Comparison of ENCODE assay signal across 15 cellular contexts in genomic region chr3:49659756-49660155, GRCh38. TPM values are rescaled to one million over a fixed set of nuclear protein-coding genes. Genes with fewer than 3 reads are reported as not detected.
A peak's percentile ranks its signal among the peaks of the same experiment; 100 is the strongest.
DNase-seq lines count a peak whose midpoint lies in the region; ATAC-seq, FAIRE-seq and TF ChIP-seq lines count a peak whose summit lies in the region.
"Had no signal": no experiment of that assay in that cellular context is flagged by ENCODE, and none has a peak within 500 bp of the region (broad histone marks: within the 10 kb centered on the region; RNA-seq: fewer than 3 reads in every experiment).

No MANE protein-coding gene starts in this region.

- no peak overlapping the region for H4K5ac ChIP-seq in IMR-90 (ENCODE audit: low read depth, low read length)
- H4K5ac ChIP-seq in H1 (ENCODE audit: insufficient read length, low read depth, low read length) = no peak overlapping the region

- H3K4me3 ChIP-seq in IMR-90 (ENCODE audit: insufficient read depth, low read depth, low read length) (no peak overlapping the region), H1 (ENCODE audit: extremely low read depth in 1 of 4, insufficient read depth in 2 of 4, low read depth in 3 of 4, low read length in 4 of 4) (no peak overlapping the region), ovary (no peak overlapping the region)

- peaks cover 41% of the 10 kb centered on the region for H3K27me3 ChIP-seq in IMR-90 (ENCODE audit: control insufficient read depth, insufficient read depth, low read length)
- no peaks in the 10 kb centered on the region for H3K27me3 ChIP-seq in H1 (replicated peaks in 1 of 4; ENCODE audit: control insufficient read depth in 3 of 4, extremely low read depth in 1 of 4, insufficient read depth in 3 of 4, low read length in 3 of 4)
- no peaks in the 10 kb centered on the region for H3K27me3 ChIP-seq in ovary

- no peaks in the 10 kb centered on the region for H3K9me3 ChIP-seq in IMR-90 (ENCODE audit: control insufficient read depth, insufficient read depth, low read length)
- no peaks in the 10 kb centered on the region for H3K9me3 ChIP-seq in H1 (ENCODE audit: insufficient read depth in 2 of 2, low read depth in 1 of 2, low read length in 1 of 2)
- no peaks in the 10 kb centered on the region for H3K9me3 ChIP-seq in ovary

- intact Hi-C loops in IMR-90 (cut with micrococcal nuclease) (no loop called here), cardiac septum (cut with DNase I) (no loop called here), ovary (cut with DNase I) (no loop called here)

- peak overlapping the region; percentile 51 for H2AFZ ChIP-seq in IMR-90 (replicated peaks; ENCODE audit: low read length, poor library complexity)
- H2AFZ ChIP-seq in H1 (ENCODE audit: low read length) = no peak overlapping the region

- no peak overlapping the region for H2BK120ac ChIP-seq in IMR-90 (ENCODE audit: low read depth, low read length)
- H2BK120ac ChIP-seq in H1 (replicated peaks; ENCODE audit: low read depth, low read length) = no peak overlapping the region

- no peak overlapping the region for H3K18ac ChIP-seq in IMR-90 (ENCODE audit: low read depth, low read length)
- H3K18ac ChIP-seq in H1 (ENCODE audit: extremely low read depth, low read length) = no peak overlapping the region

- POLR2A ChIA-PET in IMR-90 (lab: Charles Lee; ENCODE audit: unreplicated experiment) (no interaction called here), H1 (lab: Charles Lee; ENCODE audit: partially characterized antibody) (no interaction called here)

- no peak for TF ChIP-seq EP300 in H1 (IDR thresholded peaks at IDR 0.05; ENCODE audit: borderline replicate concordance in 1 of 2, low read depth in 2 of 2, low read length in 2 of 2)
- TF ChIP-seq EP300 in ovary (IDR thresholded peaks at IDR 0.05) = no peak

- no peak for DNase-seq in stimulated activated naive CD8-positive, alpha-beta T cell treated with anti-CD3 and anti-CD28 coated beads, Interleukin-15, amount 100 ng/mL, for 72 hours
- no peak for DNase-seq in stimulated activated naive CD8-positive, alpha-beta T cell treated with anti-CD3 and anti-CD28 coated beads, Interleukin-15, Interleukin-2, amounts not matched to agents 100 U/mL and 50 U/mL, for 24 hours
- DNase-seq in IMR-90 = no peak
- DNase-seq in H1 (ENCODE audit: low read depth in 1 of 2, low spot score in 2 of 2) = no peak
- DNase-seq in cardiac septum (ENCODE audit: low spot score) = no peak
- DNase-seq in ovary = no peak
- DNase-seq in ecto neural progenitor cell (ENCODE audit: low spot score) = no peak
- DNase-seq: CD8-positive, alpha-beta T cell; COR-L47; GF-D8 had no signal

- H2BK5ac ChIP-seq in IMR-90 (ENCODE audit: low read depth, low read length, poor library complexity, severe bottlenecking) = no peak overlapping the region
- no peak overlapping the region for H2BK5ac ChIP-seq in H1 (ENCODE audit: low read depth, low read length)

- no peaks in the 10 kb centered on the region for H3K9me3 Mint-ChIP-seq in stimulated activated naive CD8-positive, alpha-beta T cell treated with anti-CD3 and anti-CD28 coated beads, Interleukin-15, amount 100 ng/mL, for 72 hours
- H3K9me3 Mint-ChIP-seq: CD14-positive monocyte; CD8-positive, alpha-beta T cell had no signal

- TF ChIP-seq POLR2A in IMR-90 (IDR thresholded peaks at IDR 0.05; ENCODE audit: low read depth, low read length) (no peak), H1 (IDR thresholded peaks at IDR 0.05; ENCODE audit: control extremely low read depth in 1 of 2, low read depth in 2 of 2, low read length in 2 of 2) (no peak), ovary (IDR thresholded peaks at IDR 0.05) (no peak)

- H4K8ac ChIP-seq in IMR-90 (ENCODE audit: low read depth in 2 of 2, low read length in 2 of 2) = no peak overlapping the region
- H4K8ac ChIP-seq in H1 (ENCODE audit: extremely low read depth, insufficient read depth, low read length) = no peak overlapping the region

- no peak overlapping the region for H2BK20ac ChIP-seq in IMR-90 (ENCODE audit: low read depth, low read length)
- H2BK20ac ChIP-seq in H1 (ENCODE audit: low read length) = no peak overlapping the region

- ATAC-seq in stimulated activated naive CD8-positive, alpha-beta T cell treated with anti-CD3 and anti-CD28 coated beads, Interleukin-15, amount 100 ng/mL, for 72 hours = peak; percentile 31
- no peak for ATAC-seq in stimulated activated naive CD8-positive, alpha-beta T cell treated with anti-CD3 and anti-CD28 coated beads, Interleukin-15, Interleukin-2, amounts not matched to agents 100 U/mL and 50 U/mL, for 24 hours
- no peak for ATAC-seq in IMR-90 (ENCODE audit: low read depth)
- ATAC-seq: CD8-positive, alpha-beta T cell; HCT116 had no signal

- no peak for FAIRE-seq in H1 (lab: Jason Lieb, UNC)
- FAIRE-seq: A204.1 had no signal

- H3K4me1 ChIP-seq in IMR-90 (ENCODE audit: control insufficient read depth, insufficient read depth, low read length) = no peaks in the 10 kb centered on the region
- H3K4me1 ChIP-seq in H1 (replicated peaks in 1 of 4; ENCODE audit: control insufficient read depth in 3 of 4, insufficient read depth in 4 of 4, low read length in 3 of 4) = 0 out of 7 replicates have a peak, but pooled peaks cover 0 to 4% (median 0%) of the 10 kb centered on the region in 4 experiments
- no peaks in the 10 kb centered on the region for H3K4me1 ChIP-seq in ovary (ENCODE audit: insufficient read depth)

- H3K23me2 ChIP-seq in H1 (ENCODE audit: low read depth, low read length) = no peaks in the 10 kb centered on the region

- H4K91ac ChIP-seq in IMR-90 (ENCODE audit: insufficient read depth, low read depth, low read length) = no peak overlapping the region
- no peak overlapping the region for H4K91ac ChIP-seq in H1 (replicated peaks; ENCODE audit: insufficient read length, low read length)

- dilution Hi-C loops in IMR-90 (cut with HindIII; ENCODE audit: low sequenced_read_pairs, unreplicated experiment) = no loop called here

- H2BK15ac ChIP-seq in IMR-90 (ENCODE audit: low read depth, low read length) (no peak overlapping the region), H1 (ENCODE audit: low read length) (no peak overlapping the region)

- peak overlapping the region in 1 of 2 donors; percentile 52 for H3K27ac Mint-ChIP-seq in stimulated activated naive CD8-positive, alpha-beta T cell treated with anti-CD3 and anti-CD28 coated beads, Interleukin-15, amount 100 ng/mL, for 72 hours
- H3K27ac Mint-ChIP-seq: B cell; CD8-positive, alpha-beta T cell had no signal

- H3K79me2 ChIP-seq in H1 (ENCODE audit: control insufficient read depth in 1 of 2, insufficient read depth in 2 of 2, low read length in 2 of 2) = no peaks in the 10 kb centered on the region

- H2AK5ac ChIP-seq in IMR-90 (ENCODE audit: low read depth, low read length) (no peak overlapping the region), H1 (ENCODE audit: low read depth, low read length) (0 out of 2 replicates have a peak overlapping the region, but pooled peaks have one; percentile 28)

- H3K4ac ChIP-seq in IMR-90 (ENCODE audit: low read depth, low read length) = no peak overlapping the region
- H3K4ac ChIP-seq in H1 (replicated peaks; ENCODE audit: insufficient read length, low read depth, low read length) = no peak overlapping the region

- H2BK12ac ChIP-seq in H1 (ENCODE audit: low read depth, low read length) = no peak overlapping the region

- H3K79me1 ChIP-seq in IMR-90 (ENCODE audit: low read depth in 1 of 2, low read length in 2 of 2) (no peaks in the 10 kb centered on the region), H1 (ENCODE audit: low read depth, low read length) (no peaks in the 10 kb centered on the region; the same call in 1 of the 2 replicates)

- no peak overlapping the region for H3K23ac ChIP-seq in IMR-90 (ENCODE audit: low read depth, low read length)
- H3K23ac ChIP-seq in H1 (ENCODE audit: insufficient read length) = no peak overlapping the region

- no peak overlapping the region for H3K14ac ChIP-seq in IMR-90 (replicated peaks; ENCODE audit: low read depth, low read length)
- no peak overlapping the region for H3K14ac ChIP-seq in H1 (ENCODE audit: insufficient read length)

- H3K36me3 ChIP-seq in IMR-90 (ENCODE audit: control insufficient read depth, insufficient read depth, low read length) (no peaks in the 10 kb centered on the region), H1 (ENCODE audit: control insufficient read depth in 2 of 4, insufficient read depth in 4 of 4, low read length in 3 of 4) (no peaks in the 10 kb centered on the region), ovary (no peaks in the 10 kb centered on the region)

- H3K56ac ChIP-seq in IMR-90 (ENCODE audit: extremely low read depth, insufficient read depth, low read length) (no peak overlapping the region), H1 (replicated peaks; ENCODE audit: insufficient read length, low read depth, low read length) (no peak overlapping the region)

- H3K27ac ChIP-seq in IMR-90 (ENCODE audit: insufficient read depth, low read length) (no peak overlapping the region), H1 (ENCODE audit: low read depth, low read length) (no peak overlapping the region), ovary (no peak overlapping the region)

- H3K9me1 ChIP-seq in IMR-90 (ENCODE audit: insufficient read depth, low read length) = no peaks in the 10 kb centered on the region

- in situ Hi-C loops in IMR-90 (cut with MboI; ENCODE audit: low sequenced_read_pairs) = no loop called here

- TF ChIP-seq RAD21 in IMR-90 (IDR thresholded peaks at IDR 0.05; ENCODE audit: low read length) = no peak
- no peak for TF ChIP-seq RAD21 in H1 (IDR thresholded peaks at IDR 0.05 in 1 of 2, conservative IDR thresholded peaks at IDR 0.05 in 1 of 2; ENCODE audit: low read depth in 2 of 2, low read length in 2 of 2)

- 64% methylated on average over 2 of the region's 4 CpGs; no CpG with 5 or more reads in 1 of the 2 experiments for WGBS in IMR-90 (ENCODE audit: extremely low coverage in 2 of 2, insufficient read length in 1 of 2), 2 experiments
- WGBS in H1 (ENCODE audit: extremely low coverage in 1 of 2, insufficient coverage in 1 of 2, insufficient read length in 1 of 2, insufficient replicate concordance in 2 of 2, low coverage in 1 of 2, low lambda C conversion rate in 2 of 2, missing lambda C conversion rate in 1 of 2), 2 experiments = 88% methylated on average over 4 of the region's 4 CpGs; no CpG with 5 or more reads in 1 of the 2 experiments
- WGBS in ovary, 3 donors = 78 to 83% (median 83%) methylated on average over 4 of the region's 4 CpGs

- no peak overlapping the region for H2AK9ac ChIP-seq in IMR-90 (replicated peaks; ENCODE audit: low read depth, low read length, poor library complexity)

- BruUV-seq in IMR-90 (replicated peaks; lab: Mats Ljungman, UMichigan) = no TSS peak

- no peak overlapping the region for H3K9ac ChIP-seq in IMR-90 (ENCODE audit: low read depth, low read length)
- no peak overlapping the region for H3K9ac ChIP-seq in H1 (replicated peaks in 1 of 4; ENCODE audit: extremely low read depth in 1 of 4, low read depth in 3 of 4, low read length in 3 of 4)

- CTCF ChIA-PET in IMR-90 (lab: Yijun Ruan, JAX) (no interaction called here), H1 (lab: Charles Lee; ENCODE audit: partially characterized antibody) (interaction anchor here (0.8 to 2.2 kb wide), 7 partner anchors 12 to 121 kb away, joined by 3 to 11 read pairs (median 4); no protein-coding TSS in a partner anchor)

- no peak for TF ChIP-seq CTCF in IMR-90 (conservative IDR thresholded peaks at IDR 0.05; ENCODE audit: low read depth, low read length)
- no peak for TF ChIP-seq CTCF in H1 (IDR thresholded peaks at IDR 0.05; ENCODE audit: control extremely low read depth in 1 of 3, insufficient read depth in 1 of 3, low read depth in 1 of 3, low read length in 3 of 3)
- TF ChIP-seq CTCF in ovary (IDR thresholded peaks at IDR 0.05) = no peak

- H3K4me1 Mint-ChIP-seq in stimulated activated naive CD8-positive, alpha-beta T cell treated with anti-CD3 and anti-CD28 coated beads, Interleukin-15, amount 100 ng/mL, for 72 hours = peaks cover 4% of the 10 kb centered on the region

- peaks cover 8% of the 10 kb centered on the region for H3K27me3 Mint-ChIP-seq in stimulated activated naive CD8-positive, alpha-beta T cell treated with anti-CD3 and anti-CD28 coated beads, Interleukin-15, amount 100 ng/mL, for 72 hours

- H3K4me2 ChIP-seq in IMR-90 (ENCODE audit: low read depth, low read length) (no peak overlapping the region), H1 (ENCODE audit: insufficient read depth in 1 of 2, low read depth in 2 of 2, low read length in 2 of 2) (no peak overlapping the region)

- H4K20me1 ChIP-seq in IMR-90 (ENCODE audit: insufficient read depth, low read length) (no peaks in the 10 kb centered on the region), H1 (replicated peaks in 1 of 2; ENCODE audit: control insufficient read depth in 1 of 2, insufficient read depth in 2 of 2, low read length in 2 of 2) (no peaks in the 10 kb centered on the region)

- H3K4me3 Mint-ChIP-seq in stimulated activated naive CD8-positive, alpha-beta T cell treated with anti-CD3 and anti-CD28 coated beads, Interleukin-15, amount 100 ng/mL, for 72 hours = no peak overlapping the region
- H3K4me3 Mint-ChIP-seq: B cell; CD14-positive monocyte; CD8-positive, alpha-beta T cell had no signal

RNA-seq across cellular contexts. Expression of gene APEH, which starts 14.4 kb away (rescaled TPM):
- 116 and 142 TPM in 2 replicates for total RNA-seq in IMR-90 (2012; rRNA removed)
- 84.3 and 89.2 TPM in 2 replicates for polyA plus RNA-seq in IMR-90 (2012; rRNA removed)
- 47.3 and 89.1 TPM in 2 replicates for polyA plus RNA-seq in IMR-90 (2012; cell fraction: cytosol; rRNA removed)
- polyA plus RNA-seq in IMR-90 (2012; cell fraction: nucleus; rRNA removed; ENCODE audit: low replicate concordance) = 86.8 and 174 TPM in 2 replicates
- 222 and 236 TPM in 2 replicates for total RNA-seq in H1 (2021; fragmentation: NEBNext Ultra II Directional; extraction: Animal tissue kit (Norgen Biotek cat#: 25700))
- polyA plus RNA-seq in H1 (2011; rRNA removed) = 260 and 275 TPM in 2 replicates
- 237 TPM for polyA plus RNA-seq in H1 (2011; cell fraction: cytosol; rRNA removed)
- 509 TPM for polyA plus RNA-seq in H1 (2011; cell fraction: nucleus; rRNA removed)
- 188 to 293 TPM (median 261 TPM) in 4 replicates for polyA plus RNA-seq in H1 (2012, experiment 1 of 2)
- polyA plus RNA-seq in H1 (2012, experiment 2 of 2) = 246 TPM
- polyA plus RNA-seq in H1 (2013, experiment 1 of 2) = 99.8 TPM
- polyA plus RNA-seq in H1 (2013, experiment 2 of 2) = 92.7 TPM
- polyA minus RNA-seq in H1 (2011; rRNA and poly(A)+ RNA removed) = 303 and 366 TPM in 2 replicates
- 156 TPM for polyA minus RNA-seq in H1 (2011; cell fraction: cytosol; rRNA and poly(A)+ RNA removed)
- polyA minus RNA-seq in H1 (2011; cell fraction: nucleus; rRNA and poly(A)+ RNA removed) = 198 TPM
- total RNA-seq in cardiac septum = 81.4 TPM
- 10 to 100 TPM; 33.7 to 90.9 (median 65.1) TPM for total RNA-seq in ovary
- 10 to 100 TPM; 41.6 to 42.8 TPM for polyA plus RNA-seq in ovary

RNA-seq across cellular contexts. Expression of gene MST1, which starts 29.5 kb away (rescaled TPM):
- 1.1 and 1.3 TPM in 2 replicates for total RNA-seq in IMR-90 (2012; rRNA removed)
- polyA plus RNA-seq in IMR-90 (2012; rRNA removed) = 13.0 and 16.6 TPM in 2 replicates
- 2.9 and 4.5 TPM in 2 replicates for polyA plus RNA-seq in IMR-90 (2012; cell fraction: cytosol; rRNA removed)
- 161 and 240 TPM in 2 replicates for polyA plus RNA-seq in IMR-90 (2012; cell fraction: nucleus; rRNA removed; ENCODE audit: low replicate concordance)
- 6.2 and 8.5 TPM in 2 replicates for total RNA-seq in H1 (2021; fragmentation: NEBNext Ultra II Directional; extraction: Animal tissue kit (Norgen Biotek cat#: 25700))
- 9.5 and 14.2 TPM in 2 replicates for polyA plus RNA-seq in H1 (2011; rRNA removed)
- polyA plus RNA-seq in H1 (2011; cell fraction: cytosol; rRNA removed) = 13.9 TPM
- 85.9 TPM for polyA plus RNA-seq in H1 (2011; cell fraction: nucleus; rRNA removed)
- 9.0 to 11.8 TPM (median 9.3 TPM) in 4 replicates for polyA plus RNA-seq in H1 (2012, experiment 1 of 2)
- 4.6 TPM for polyA plus RNA-seq in H1 (2012, experiment 2 of 2)
- polyA plus RNA-seq in H1 (2013, experiment 1 of 2) = 8.6 TPM
- polyA plus RNA-seq in H1 (2013, experiment 2 of 2) = 7.0 TPM
- polyA minus RNA-seq in H1 (2011; rRNA and poly(A)+ RNA removed) = 6.0 and 7.3 TPM in 2 replicates
- 13.4 TPM for polyA minus RNA-seq in H1 (2011; cell fraction: cytosol; rRNA and poly(A)+ RNA removed)
- polyA minus RNA-seq in H1 (2011; cell fraction: nucleus; rRNA and poly(A)+ RNA removed) = 23.3 TPM
- 6.4 TPM for total RNA-seq in cardiac septum
- 10 to 100 TPM in 6 of 7 donors, 1 to 10 TPM in 1; 5.2 to 91.0 (median 17.3) TPM for total RNA-seq in ovary
- polyA plus RNA-seq in ovary = 10 to 100 TPM in 1 of 2 donors, 1 to 10 TPM in 1; 3.5 to 31.3 TPM

RNA-seq across cellular contexts. Expression of gene RNF123, which starts 29.6 kb away (rescaled TPM):
- total RNA-seq in IMR-90 (2012; rRNA removed) = 10.8 and 13.4 TPM in 2 replicates
- polyA plus RNA-seq in IMR-90 (2012; rRNA removed) = 37.7 and 45.6 TPM in 2 replicates
- 28.6 and 37.8 TPM in 2 replicates for polyA plus RNA-seq in IMR-90 (2012; cell fraction: cytosol; rRNA removed)
- 86.9 and 207 TPM in 2 replicates for polyA plus RNA-seq in IMR-90 (2012; cell fraction: nucleus; rRNA removed; ENCODE audit: low replicate concordance)
- 30.5 and 34.2 TPM in 2 replicates for total RNA-seq in H1 (2021; fragmentation: NEBNext Ultra II Directional; extraction: Animal tissue kit (Norgen Biotek cat#: 25700))
- 57.7 and 71.5 TPM in 2 replicates for polyA plus RNA-seq in H1 (2011; rRNA removed)
- polyA plus RNA-seq in H1 (2011; cell fraction: cytosol; rRNA removed) = 42.3 TPM
- polyA plus RNA-seq in H1 (2011; cell fraction: nucleus; rRNA removed) = 154 TPM
- polyA plus RNA-seq in H1 (2012, experiment 1 of 2) = 14.4 to 33.7 TPM (median 28.7 TPM) in 4 replicates
- 25.2 TPM for polyA plus RNA-seq in H1 (2012, experiment 2 of 2)
- polyA plus RNA-seq in H1 (2013, experiment 1 of 2) = 25.4 TPM
- 26.8 TPM for polyA plus RNA-seq in H1 (2013, experiment 2 of 2)
- polyA minus RNA-seq in H1 (2011; rRNA and poly(A)+ RNA removed) = 49.8 TPM in 2 replicates
- polyA minus RNA-seq in H1 (2011; cell fraction: cytosol; rRNA and poly(A)+ RNA removed) = 26.6 TPM
- 51.9 TPM for polyA minus RNA-seq in H1 (2011; cell fraction: nucleus; rRNA and poly(A)+ RNA removed)
- 59.4 TPM for total RNA-seq in cardiac septum
- 10 to 100 TPM; 15.9 to 37.6 (median 24.0) TPM for total RNA-seq in ovary
- polyA plus RNA-seq in ovary = 10 to 100 TPM; 16.3 to 26.2 TPM

RNA-seq across cellular contexts. Expression of gene AMIGO3, which starts 59.7 kb away (rescaled TPM):
- total RNA-seq in IMR-90 (2012; rRNA removed) (not detected in 2 replicates), cardiac septum (0.35 TPM), ovary (1 to 10 TPM in 1 of 7 donors, under 1 TPM in 3, not detected in 3; 0.22 to 2.0 (median 0.31) TPM)
- polyA plus RNA-seq in IMR-90 (2012; rRNA removed) (1.5 and 2.7 TPM in 2 replicates), H1 (2011; rRNA removed) (8.8 and 13.1 TPM in 2 replicates), ovary (under 1 TPM in 1 of 2 donors, not detected in 1; 0.77 TPM)
- polyA plus RNA-seq in IMR-90 (2012; cell fraction: cytosol; rRNA removed) = 1.5 TPM in 1 of 2 replicates, not detected in the other
- polyA plus RNA-seq in IMR-90 (2012; cell fraction: nucleus; rRNA removed; ENCODE audit: low replicate concordance) = 4.6 and 28.0 TPM in 2 replicates
- 1.6 and 2.9 TPM in 2 replicates for total RNA-seq in H1 (2021; fragmentation: NEBNext Ultra II Directional; extraction: Animal tissue kit (Norgen Biotek cat#: 25700))
- polyA plus RNA-seq in H1 (2011; cell fraction: cytosol; rRNA removed) = 5.9 TPM
- polyA plus RNA-seq in H1 (2011; cell fraction: nucleus; rRNA removed) = 7.3 TPM
- polyA plus RNA-seq in H1 (2012, experiment 1 of 2) = 3.7 to 6.4 TPM (median 6.0 TPM) in 4 replicates
- 5.3 TPM for polyA plus RNA-seq in H1 (2012, experiment 2 of 2)
- 7.9 TPM for polyA plus RNA-seq in H1 (2013, experiment 1 of 2)
- polyA plus RNA-seq in H1 (2013, experiment 2 of 2) = 7.7 TPM
- 3.1 and 3.4 TPM in 2 replicates for polyA minus RNA-seq in H1 (2011; rRNA and poly(A)+ RNA removed)
- 8.0 TPM for polyA minus RNA-seq in H1 (2011; cell fraction: cytosol; rRNA and poly(A)+ RNA removed)
- polyA minus RNA-seq in H1 (2011; cell fraction: nucleus; rRNA and poly(A)+ RNA removed) = 14.2 TPM
- total RNA-seq: B cell, H4 had no signal
- polyA plus RNA-seq: CD14-positive monocyte had no signal
